In the genomic region with DNA sequence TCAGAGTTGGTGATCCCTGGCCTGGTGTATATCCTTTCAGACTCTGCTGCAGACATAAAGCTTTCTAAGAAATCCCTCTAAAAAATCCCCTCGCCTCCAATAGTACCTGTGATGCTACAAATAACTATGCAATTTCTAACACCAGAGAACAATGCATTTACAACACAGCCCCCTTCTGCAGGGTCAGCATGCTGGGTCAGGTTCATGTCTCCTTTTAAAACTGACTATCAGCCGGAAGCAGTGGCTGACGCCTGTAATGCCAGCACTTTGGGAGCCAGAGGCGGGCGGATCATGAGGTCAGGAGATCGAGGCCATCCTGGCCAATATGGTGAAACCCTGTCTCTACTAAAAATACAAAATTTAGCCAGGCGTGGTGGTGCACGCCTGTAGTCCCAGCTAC, we compare ENCODE assay signal across 2 cellular contexts.
A peak's percentile ranks its signal among the peaks of the same experiment; 100 is the strongest.
TF ChIP-seq lines count a peak whose summit lies in the region.

No MANE protein-coding gene starts in this region.

TF ChIP-seq in liver, 16 proteins besides CTCF, POLR2A, EP300 and RAD21:
- TF ChIP-seq GABPA (IDR thresholded peaks at IDR 0.05 in 1 of 2, conservative IDR thresholded peaks at IDR 0.05 in 1 of 2) (no peak), NR2F2 (IDR thresholded peaks at IDR 0.05) (peak; percentile 40), YY1 (IDR thresholded peaks at IDR 0.05) (no peak)
TF ChIP-seq in liver: peak in this region for 1.

TF ChIP-seq in HepG2, 621 proteins besides CTCF, POLR2A, EP300 and RAD21:
- TF ChIP-seq ZNF746 (CRISPR knock-in tag; IDR thresholded peaks at IDR 0.05) (no peak), MLLT10 (CRISPR knock-in tag; IDR thresholded peaks at IDR 0.05) (no peak), ZZZ3 (CRISPR knock-in tag; IDR thresholded peaks at IDR 0.05; ENCODE audit: borderline replicate concordance) (no peak), BCL6 (CRISPR knock-in tag; IDR thresholded peaks at IDR 0.05) (no peak), SRY (CRISPR knock-in tag; IDR thresholded peaks at IDR 0.05) (no peak), JUND (CRISPR knock-in tag; IDR thresholded peaks at IDR 0.05) (no peak), ZNF552 (CRISPR knock-in tag; IDR thresholded peaks at IDR 0.05; ENCODE audit: borderline replicate concordance) (no peak), RARG (CRISPR knock-in tag; IDR thresholded peaks at IDR 0.05; ENCODE audit: low read depth) (no peak), ZNF296 (CRISPR knock-in tag; conservative IDR thresholded peaks at IDR 0.05) (no peak), ETV5 (CRISPR knock-in tag; IDR thresholded peaks at IDR 0.05; ENCODE audit: borderline replicate concordance) (no peak), ZNF777 (CRISPR knock-in tag; IDR thresholded peaks at IDR 0.05) (no peak), HOXD1 (CRISPR knock-in tag; IDR thresholded peaks at IDR 0.05) (no peak)
